8 cellular contexts compared by ENCODE assay signal in genomic region chr3:62873672-62874397, GRCh38. TPM values are rescaled to one million over a fixed set of nuclear protein-coding genes. Genes with fewer than 3 reads are reported as not detected.
A peak's percentile ranks its signal among the peaks of the same experiment; 100 is the strongest.
DNase-seq lines count a peak whose midpoint lies in the region; ATAC-seq and TF ChIP-seq lines count a peak whose summit lies in the region.

No MANE protein-coding gene starts in this region.

- H3K36me3 ChIP-seq in liver (ENCODE audit: control insufficient read depth in 4 of 4, insufficient read depth in 3 of 4, low read depth in 1 of 4, low read length in 3 of 4), result no peaks in the 10 kb centered on the region
- no peaks in the 10 kb centered on the region for H3K36me3 ChIP-seq in transverse colon

- H3K27me3 ChIP-seq in liver (ENCODE audit: control insufficient read depth in 4 of 4, insufficient read depth in 4 of 4, low read length in 3 of 4), result peaks cover 0 to 18% (median 8%) of the 10 kb centered on the region in 4 donors
- H3K27me3 ChIP-seq in transverse colon, result peaks cover 53% of the 10 kb centered on the region

- H3K9ac ChIP-seq in liver (ENCODE audit: low read depth in 1 of 2, low read length in 2 of 2), result no peak overlapping the region

- intact Hi-C loops in transverse colon (cut with DNase I; ENCODE audit: low total_unique reads), result no loop called here

- TF ChIP-seq POLR2A in transverse colon (IDR thresholded peaks at IDR 0.05), result peak; percentile 23

- in situ Hi-C loops in transverse colon (cut with MboI; ENCODE audit: low pct_ligation_motif_present in 1 of 4, low pct_unique_long_range_greater_than_20kb in 1 of 4, low sequenced_read_pairs in 3 of 4), result no loop called here

- H3K9me3 ChIP-seq in liver (ENCODE audit: control insufficient read depth in 4 of 4, low read length in 3 of 4) (peaks cover 0 to 6% (median under 1%) of the 10 kb centered on the region in 4 donors), transverse colon (no peaks in the 10 kb centered on the region)

- TF ChIP-seq CTCF in liver (IDR thresholded peaks at IDR 0.05; ENCODE audit: low read depth, low read length, missing input control), result no peak
- peak; percentile 25 to 67 (median 50) for TF ChIP-seq CTCF in transverse colon (IDR thresholded peaks at IDR 0.05)

- ATAC-seq in GM18909 (IDR thresholded peaks at IDR 0.05; ENCODE audit: poor library complexity, unreplicated experiment) (peak; percentile 49), GM21737 (IDR thresholded peaks at IDR 0.05; ENCODE audit: unreplicated experiment) (no peak)

- 3% methylated on average over 56 of the region's 56 CpGs for WGBS in liver
- WGBS in transverse colon (ENCODE audit: low coverage in 1 of 2), 2 donors, result 0 to 4% methylated on average over 1 to 39 of the region's 56 CpGs

- H3K4me3 ChIP-seq in liver (ENCODE audit: low read depth in 1 of 3, low read length in 3 of 3) (peak overlapping the region in 2 of 3 donors; percentile 11 to 22), transverse colon (peak overlapping the region; percentile 22 to 66 (median 34))

- no peak for TF ChIP-seq EP300 in transverse colon (IDR thresholded peaks at IDR 0.05; ENCODE audit: low read depth)

- H3K27ac ChIP-seq in liver (ENCODE audit: low read depth in 1 of 2, low read length in 2 of 2), result no peak overlapping the region
- H3K27ac ChIP-seq in transverse colon, result peak overlapping the region; percentile 4 to 81 (median 52)

- TF ChIP-seq RAD21 in liver (IDR thresholded peaks at IDR 0.05), result no peak

- H3K4me1 ChIP-seq in liver (ENCODE audit: control insufficient read depth in 4 of 4, insufficient read depth in 4 of 4, low read length in 3 of 4), result peaks cover 6 to 15% (median 9%) of the 10 kb centered on the region in 4 donors
- peaks cover 0 to 14% (median 12%) of the 10 kb centered on the region in 4 donors for H3K4me1 ChIP-seq in transverse colon

- peak; percentile 74 for DNase-seq in NCI-H2171 treated with DMSO at 0.1 percent for 48 hours (lab: John Stamatoyannopoulos, UW)
- peak; percentile 64 for DNase-seq in cerebellar cortex (ENCODE audit: low spot score)
- DNase-seq in transverse colon, result peak; percentile 59
- DNase-seq in activated CD8-positive, alpha-beta memory T cell treated with anti-CD3 and anti-CD28 coated beads, Interleukin-2, amount 50 U/mL, for 4 hours, result no peak
- DNase-seq in activated T-cell treated with anti-CD3 and anti-CD28 coated beads, Interleukin-2, amount 50 U/mL, for 1 hour, result no peak

TF ChIP-seq in liver, 16 proteins besides CTCF, POLR2A, EP300 and RAD21:
- no peak for TF ChIP-seq GABPA (IDR thresholded peaks at IDR 0.05 in 1 of 2, conservative IDR thresholded peaks at IDR 0.05 in 1 of 2)
- TF ChIP-seq RXRA (IDR thresholded peaks at IDR 0.05), result no peak
- TF ChIP-seq HNF4A (conservative IDR thresholded peaks at IDR 0.05), result no peak
- no peak for TF ChIP-seq TAF1 (conservative IDR thresholded peaks at IDR 0.05)
- no peak for TF ChIP-seq NR2F2 (IDR thresholded peaks at IDR 0.05)
- TF ChIP-seq MAX (IDR thresholded peaks at IDR 0.05), result no peak
- TF ChIP-seq FOXA2 (IDR thresholded peaks at IDR 0.05), result no peak
- TF ChIP-seq HNF4G (IDR thresholded peaks at IDR 0.05), result no peak
- no peak for TF ChIP-seq EGR1 (IDR thresholded peaks at IDR 0.05; ENCODE audit: low read depth in 2 of 2)
- no peak for TF ChIP-seq REST (IDR thresholded peaks at IDR 0.05)
- TF ChIP-seq SP1 (IDR thresholded peaks at IDR 0.05), result no peak
- TF ChIP-seq FOXA1 (IDR thresholded peaks at IDR 0.05), result no peak
- TF ChIP-seq, protein P1, sequence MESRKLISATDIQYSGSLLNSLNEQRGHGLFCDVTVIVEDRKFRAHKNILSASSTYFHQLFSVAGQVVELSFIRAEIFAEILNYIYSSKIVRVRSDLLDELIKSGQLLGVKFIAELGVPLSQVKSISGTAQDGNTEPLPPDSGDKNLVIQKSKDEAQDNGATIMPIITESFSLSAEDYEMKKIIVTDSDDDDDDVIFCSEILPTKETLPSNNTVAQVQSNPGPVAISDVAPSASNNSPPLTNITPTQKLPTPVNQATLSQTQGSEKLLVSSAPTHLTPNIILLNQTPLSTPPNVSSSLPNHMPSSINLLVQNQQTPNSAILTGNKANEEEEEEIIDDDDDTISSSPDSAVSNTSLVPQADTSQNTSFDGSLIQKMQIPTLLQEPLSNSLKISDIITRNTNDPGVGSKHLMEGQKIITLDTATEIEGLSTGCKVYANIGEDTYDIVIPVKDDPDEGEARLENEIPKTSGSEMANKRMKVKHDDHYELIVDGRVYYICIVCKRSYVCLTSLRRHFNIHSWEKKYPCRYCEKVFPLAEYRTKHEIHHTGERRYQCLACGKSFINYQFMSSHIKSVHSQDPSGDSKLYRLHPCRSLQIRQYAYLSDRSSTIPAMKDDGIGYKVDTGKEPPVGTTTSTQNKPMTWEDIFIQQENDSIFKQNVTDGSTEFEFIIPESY (IDR thresholded peaks at IDR 0.05), result no peak
- TF ChIP-seq YY1 (IDR thresholded peaks at IDR 0.05), result no peak
- no peak for TF ChIP-seq JUND (IDR thresholded peaks at IDR 0.05)
- TF ChIP-seq, protein P2, sequence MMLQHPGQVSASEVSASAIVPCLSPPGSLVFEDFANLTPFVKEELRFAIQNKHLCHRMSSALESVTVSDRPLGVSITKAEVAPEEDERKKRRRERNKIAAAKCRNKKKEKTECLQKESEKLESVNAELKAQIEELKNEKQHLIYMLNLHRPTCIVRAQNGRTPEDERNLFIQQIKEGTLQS (IDR thresholded peaks at IDR 0.05), result no peak
TF ChIP-seq in liver: peak in this region for 0.

RNA-seq across cellular contexts. Expression of gene CADPS, which starts 1.4 kb away (rescaled TPM):
- under 1 TPM; 0.17 to 0.37 TPM for total RNA-seq in liver
- polyA plus RNA-seq in liver, result under 1 TPM in 1 of 2 donors, not detected in 1; 0.05 TPM
- total RNA-seq in transverse colon, result 10 to 100 TPM in 2 of 4 donors, 1 to 10 TPM in 2; 1.9 to 22.7 (median 8.9) TPM

Comparison
In these comparisons a context has a peak if more than half of its experiments do, and no peak if none do; other contexts are left out.
1. DNase-seq: peak in NCI-H2171 treated with DMSO at 0.1 percent for 48 hours (single experiment), cerebellar cortex (single experiment) and transverse colon (single experiment); none in activated CD8-positive, alpha-beta memory T cell treated with anti-CD3 and anti-CD28 coated beads, Interleukin-2, amount 50 U/mL, for 4 hours (single experiment) and activated T-cell treated with anti-CD3 and anti-CD28 coated beads, Interleukin-2, amount 50 U/mL, for 1 hour (single experiment).
2. H3K27ac ChIP-seq: peak in transverse colon (4 of 4); none in liver (0 of 2).